1 cellular context compared by ENCODE assay signal in genomic region chr21:17900990-17901385, GRCh38.
TF ChIP-seq lines count a peak whose summit lies in the region.

No MANE protein-coding gene starts in this region.

TF ChIP-seq in WTC11, 78 proteins besides CTCF, POLR2A, EP300 and RAD21 (continued from another document):
- TF ChIP-seq ERG (CRISPR knock-in tag; IDR thresholded peaks at IDR 0.05) (no peak), IRF1 (CRISPR knock-in tag; IDR thresholded peaks at IDR 0.05) (no peak), GRHL2 (CRISPR knock-in tag; IDR thresholded peaks at IDR 0.05; ENCODE audit: insufficient replicate concordance, severe bottlenecking) (no peak), RORB (CRISPR knock-in tag; IDR thresholded peaks at IDR 0.05) (no peak), ZMAT4 (CRISPR knock-in tag; IDR thresholded peaks at IDR 0.05) (no peak)
